In genomic region chr14:63421226-63421625, GRCh38 we compare ENCODE assay signal across 21 cellular contexts.
"Had no signal": no experiment of that assay in that cellular context is flagged by ENCODE, and none has a peak within 500 bp of the region (broad histone marks: within the 10 kb centered on the region; RNA-seq: fewer than 3 reads in every experiment).

No MANE protein-coding gene starts in this region.

- FAIRE-seq: frontal cortex had no signal

- DNase-seq: effector memory CD8-positive, alpha-beta T cell; heart left ventricle; hippocampal formation; left colon; left ventricle myocardium superior; mesenchymal stem cell; midbrain; naive B cell; posterior cingulate gyrus; stimulated activated CD4-positive, alpha-beta T cell treated with anti-CD3 and anti-CD28 coated beads, Interleukin-4, amount 100 ng/mL, for 1 hour; stimulated activated CD8-positive, alpha-beta memory T cell treated with anti-CD3 and anti-CD28 coated beads, Interleukin-4, amount 100 ng/mL, for 48 hours; tibial artery had no signal

- H3K36me3 ChIP-seq: right atrium auricular region had no signal

- ATAC-seq: effector memory CD8-positive, alpha-beta T cell; left colon; stimulated activated memory B cell treated with anti-CD40 and anti-IgM and Interleukin-4, amounts not matched to agents 10 μg/mL and 1 μg/mL and 100 μg/mL, for 72 hours had no signal

- H3K9me3 ChIP-seq: esophagus muscularis mucosa, heart left ventricle, neutrophil, right atrium auricular region, tibial artery, upper lobe of left lung, vagina had no signal

- H3K4me3 ChIP-seq: esophagus muscularis mucosa, heart left ventricle, lung, right atrium auricular region, tibial artery, upper lobe of left lung, vagina had no signal

- H3K27ac ChIP-seq: epithelial cell of prostate, esophagus muscularis mucosa, heart left ventricle, neutrophil, right atrium auricular region, tibial artery, upper lobe of left lung, vagina had no signal

- H3K4me1 ChIP-seq: upper lobe of left lung, vagina had no signal

- H3K27me3 ChIP-seq: esophagus muscularis mucosa, heart left ventricle, neutrophil, right atrium auricular region, tibial artery, upper lobe of left lung, vagina had no signal
